ENCODE assay signal across 9 cellular contexts in the genomic region with DNA sequence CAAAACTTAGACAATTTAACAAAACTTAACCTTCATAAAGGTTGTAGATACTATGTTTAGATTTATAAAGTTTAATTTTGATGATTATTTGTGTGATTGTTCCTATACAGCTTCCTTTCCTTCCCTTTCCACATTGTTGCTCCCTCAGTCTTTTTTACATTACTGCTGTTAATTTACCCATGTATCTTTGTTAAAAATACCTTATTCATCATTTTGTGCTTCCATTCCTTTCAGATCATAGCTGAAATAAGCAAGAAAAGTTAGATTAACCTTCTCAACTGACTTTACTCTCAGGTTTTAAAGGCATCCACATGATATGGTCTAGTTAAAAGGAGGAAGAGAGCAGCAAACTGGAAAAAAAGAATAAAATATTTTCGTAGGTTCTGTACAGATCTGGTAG. TPM values are rescaled to one million over a fixed set of nuclear protein-coding genes. Genes with fewer than 3 reads are reported as not detected.
DNase-seq lines count a peak whose midpoint lies in the region; ATAC-seq and TF ChIP-seq lines count a peak whose summit lies in the region.
"Had no signal": no experiment of that assay in that cellular context is flagged by ENCODE, and none has a peak within 500 bp of the region (broad histone marks: within the 10 kb centered on the region; RNA-seq: fewer than 3 reads in every experiment).

No MANE protein-coding gene starts in this region.

- intact Hi-C loops in A673 (cut with micrococcal nuclease; ENCODE audit: unreplicated experiment) (no loop called here), mammary epithelial cell (cut with micrococcal nuclease) (no loop called here)

- H3K4me3 ChIP-seq in A673 (ENCODE audit: low read depth, low read length, poor library complexity, severe bottlenecking) (peak overlapping the region; percentile 84), HUES48 (ENCODE audit: low read depth, low read length) (peak overlapping the region; percentile 92), mammary epithelial cell (replicated peaks in 1 of 3; ENCODE audit: insufficient read depth in 1 of 3, low read depth in 2 of 3, low read length in 3 of 3) (peak overlapping the region in 2 of 3 experiments; percentile 83 to 90), muscle layer of duodenum (ENCODE audit: low read depth in 1 of 2, low read length in 2 of 2) (peak overlapping the region; percentile 13 to 29)

- no peaks in the 10 kb centered on the region for H3K9me3 ChIP-seq in A673 (ENCODE audit: low read depth, low read length, poor library complexity, severe bottlenecking)
- H3K9me3 ChIP-seq in HUES48 (ENCODE audit: control insufficient read depth, insufficient read depth, low read length) = no peaks in the 10 kb centered on the region
- H3K9me3 ChIP-seq in mammary epithelial cell (replicated peaks; ENCODE audit: insufficient read depth, low read length) = no peaks in the 10 kb centered on the region
- no peaks in the 10 kb centered on the region for H3K9me3 ChIP-seq in muscle layer of duodenum (ENCODE audit: control insufficient read depth in 1 of 2, low read length in 2 of 2)

- WGBS in mammary epithelial cell (ENCODE audit: low coverage, missing lambda C conversion rate) = 55% methylated on average over 1 of the region's 1 CpG

- H3K36me3 ChIP-seq in A673 (ENCODE audit: insufficient read depth, low read length, poor library complexity, severe bottlenecking) = no peaks in the 10 kb centered on the region
- H3K36me3 ChIP-seq in HUES48 (ENCODE audit: control insufficient read depth, insufficient read depth, low read length) = no peaks in the 10 kb centered on the region
- no peaks in the 10 kb centered on the region for H3K36me3 ChIP-seq in mammary epithelial cell (ENCODE audit: insufficient read depth, low read length)
- peaks cover 0 to 6% of the 10 kb centered on the region in 2 donors for H3K36me3 ChIP-seq in muscle layer of duodenum (ENCODE audit: control insufficient read depth in 1 of 2, insufficient read depth in 2 of 2, low read length in 2 of 2)

- H3K4me2 ChIP-seq in mammary epithelial cell (ENCODE audit: insufficient read depth, low read depth, low read length) = peak overlapping the region; percentile 92

- POLR2A ChIA-PET in A673 (lab: Charles Lee; ENCODE audit: low non-redundant PET) = no interaction called here

- TF ChIP-seq CTCF in A673 (conservative IDR thresholded peaks at IDR 0.05; ENCODE audit: low read depth, low read length) = no peak
- no peak for TF ChIP-seq CTCF in mammary epithelial cell (conservative IDR thresholded peaks at IDR 0.05 in 1 of 2, IDR thresholded peaks at IDR 0.05 in 1 of 2; ENCODE audit: extremely low read depth in 1 of 2, insufficient read depth in 1 of 2, low read depth in 1 of 2, low read length in 2 of 2)

- BruUV-seq in A673 (replicated peaks; lab: Mats Ljungman, UMichigan) = no TSS peak
- BruUV-seq in mammary epithelial cell (replicated peaks; lab: Mats Ljungman, UMichigan) = TSS peak; percentile 18

- peaks cover 6% of the 10 kb centered on the region for H3K27me3 ChIP-seq in A673 (replicated peaks; ENCODE audit: insufficient read depth, low read depth, low read length, poor library complexity)
- no peaks in the 10 kb centered on the region; the same call in 1 of the 2 replicates for H3K27me3 ChIP-seq in HUES48 (ENCODE audit: control insufficient read depth, insufficient read depth, low read length)
- no peaks in the 10 kb centered on the region for H3K27me3 ChIP-seq in mammary epithelial cell (ENCODE audit: insufficient read depth, low read length)
- no peaks in the 10 kb centered on the region for H3K27me3 ChIP-seq in muscle layer of duodenum (ENCODE audit: low read depth, low read length)

- no peak overlapping the region for H2AFZ ChIP-seq in mammary epithelial cell (ENCODE audit: low read depth, low read length)

- H4K20me1 ChIP-seq in mammary epithelial cell (ENCODE audit: insufficient read depth, low read length) = peaks cover 9% of the 10 kb centered on the region

- dilution Hi-C loops in mammary epithelial cell (cut with HindIII; ENCODE audit: low sequenced_read_pairs) = no loop called here

- no peak for ATAC-seq in GM21526 (IDR thresholded peaks at IDR 0.05; ENCODE audit: low FRiP score, unreplicated experiment)

- CTCF ChIA-PET in A673 (lab: Charles Lee) = no interaction called here
- CTCF ChIA-PET in mammary epithelial cell (lab: Charles Lee; ENCODE audit: low non-redundant PET) = no interaction called here

- DNase-seq in A673 (ENCODE audit: low spot score) = no peak
- DNase-seq in mammary epithelial cell = no peak
- DNase-seq in NCI-H345 (lab: John Stamatoyannopoulos, UW) = no peak
- DNase-seq in H4 (ENCODE audit: low spot score) = no peak
- no peak for DNase-seq in activated naive CD4-positive, alpha-beta T cell (lab: John Stamatoyannopoulos, UW)
- DNase-seq: DMS153 had no signal

- in situ Hi-C loops in mammary epithelial cell (cut with MboI; ENCODE audit: low sequenced_read_pairs in 2 of 2) = no loop called here

- no peak overlapping the region for H3K27ac ChIP-seq in A673 (ENCODE audit: low read depth, low read length, poor library complexity, severe bottlenecking)
- H3K27ac ChIP-seq in HUES48 (ENCODE audit: low read depth, low read length) = no peak overlapping the region
- peak overlapping the region; percentile 42 for H3K27ac ChIP-seq in mammary epithelial cell (ENCODE audit: insufficient read depth, low read depth, low read length)
- no peak overlapping the region for H3K27ac ChIP-seq in muscle layer of duodenum (ENCODE audit: low read length)

- H3K9ac ChIP-seq in HUES48 (ENCODE audit: low read depth, low read length) = no peak overlapping the region
- peak overlapping the region; percentile 52 for H3K9ac ChIP-seq in mammary epithelial cell (ENCODE audit: insufficient read depth, low read length)

- H3K4me1 ChIP-seq in A673 (ENCODE audit: insufficient read depth, low read length, poor library complexity, severe bottlenecking) = peaks cover 20% of the 10 kb centered on the region
- peaks cover 10% of the 10 kb centered on the region for H3K4me1 ChIP-seq in HUES48 (ENCODE audit: control insufficient read depth, insufficient read depth, low read length)
- H3K4me1 ChIP-seq in mammary epithelial cell (ENCODE audit: insufficient read depth, low read length) = peaks cover 37% of the 10 kb centered on the region
- peaks cover 12 to 24% of the 10 kb centered on the region in 2 donors for H3K4me1 ChIP-seq in muscle layer of duodenum (ENCODE audit: control insufficient read depth in 1 of 2, insufficient read depth in 2 of 2, low read length in 2 of 2)

- H3K79me2 ChIP-seq in mammary epithelial cell (ENCODE audit: insufficient read depth, low read length) = peaks cover 72% of the 10 kb centered on the region

RNA-seq across cellular contexts. Expression of a gene that starts 2.0 kb away (rescaled TPM):
- total RNA-seq in A673 (2021) = 72.0 and 73.0 TPM in 2 replicates
- 10 to 100 TPM; 66.8 to 84.2 TPM for total RNA-seq in mammary epithelial cell
- polyA plus RNA-seq in mammary epithelial cell = 60.8 TPM
- polyA minus RNA-seq in mammary epithelial cell = 49.1 TPM
- total RNA-seq in H4 (2014; rRNA removed; shearing (Covaris generic)) = 38.8 and 40.0 TPM in 2 replicates

RNA-seq across cellular contexts. Expression of a gene that starts 58.3 kb away (rescaled TPM):
- total RNA-seq in A673 (2021) = not detected in 2 replicates
- total RNA-seq in mammary epithelial cell = not detected
- not detected for polyA plus RNA-seq in mammary epithelial cell
- not detected for polyA minus RNA-seq in mammary epithelial cell
- not detected in 2 replicates for total RNA-seq in H4 (2014; rRNA removed; shearing (Covaris generic))

Comparison
In these comparisons a context has a peak if more than half of its experiments do, and no peak if none do; other contexts are left out.
1. H3K4me3 ChIP-seq: peak in every context shown above with its lines; median percentile 92 in HUES48; 86 in mammary epithelial cell; 84 in A673; 21 in muscle layer of duodenum.